ENCODE assay signal across 25 cellular contexts in genomic region chr2:187485535-187485934, GRCh38.
"Had no signal": no experiment of that assay in that cellular context is flagged by ENCODE, and none has a peak within 500 bp of the region (broad histone marks: within the 10 kb centered on the region; RNA-seq: fewer than 3 reads in every experiment).

No MANE protein-coding gene starts in this region.

- ATAC-seq: natural killer cell; pancreas; stimulated activated effector memory CD8-positive, alpha-beta T cell treated with anti-CD3 and anti-CD28 coated beads, Interleukin-12 subunit alpha, Interleukin-12 subunit beta, amount 100 ng/mL, for 72 hours; stimulated activated naive B cell treated with anti-CD40 and anti-IgM and Interleukin-4, amounts not matched to agents 10 μg/mL and 1 μg/mL and 100 μg/mL, for 72 hours had no signal

- H3K27me3 ChIP-seq: neural progenitor cell, neutrophil, pancreas, right atrium auricular region, right lobe of liver, sigmoid colon, stomach, thyroid gland, tibial nerve, upper lobe of left lung, vagina had no signal

- H3K36me3 ChIP-seq: neural progenitor cell, neutrophil, prostate gland, right atrium auricular region, sigmoid colon, stomach, thoracic aorta, thyroid gland, vagina had no signal

- H2AFZ ChIP-seq: neural progenitor cell had no signal

- DNase-seq: natural killer cell; nucleus accumbens; pancreas; retina; right lobe of liver; sigmoid colon; small intestine; stimulated activated CD4-positive, alpha-beta T cell treated with anti-CD3 and anti-CD28 coated beads, Interleukin-15, amount 100 ng/mL, for 24 hours; stimulated activated CD4-positive, alpha-beta T cell treated with anti-CD3 and anti-CD28 coated beads, Interleukin-2, amount 100 ng/mL, for 24 hours; stimulated activated CD4-positive, alpha-beta T cell treated with anti-CD3 and anti-CD28 coated beads, Interleukin-2, amount 100 ng/mL, for 48 hours; stimulated activated CD4-positive, alpha-beta T cell treated with anti-CD3 and anti-CD28 coated beads, Interleukin-4, amount 100 ng/mL, for 24 hours; stimulated activated naive B cell treated with anti-CD40 and anti-IgM and Interleukin-4, amounts not matched to agents 10 μg/mL and 1 μg/mL and 100 μg/mL, for 72 hours; stimulated activated naive CD4-positive, alpha-beta T cell treated with Interleukin-2 at 50 U/mL for 16 hours; stomach; thyroid gland; trophoblast cell; upper lobe of left lung had no signal

- H3K4me1 ChIP-seq: neural progenitor cell, pancreas, prostate gland, right atrium auricular region, sigmoid colon, stomach, thyroid gland, vagina had no signal

- H3K9me3 ChIP-seq: neutrophil, pancreas, prostate gland, right atrium auricular region, right lobe of liver, sigmoid colon, stomach, thoracic aorta, thyroid gland, tibial nerve, upper lobe of left lung, vagina had no signal

- H3K4me3 ChIP-seq: neural progenitor cell, pancreas, prostate gland, right atrium auricular region, right lobe of liver, sigmoid colon, stomach, thoracic aorta, thyroid gland, tibial nerve, upper lobe of left lung, vagina had no signal

- H3K27ac ChIP-seq: neural progenitor cell, neutrophil, pancreas, prostate gland, right atrium auricular region, right lobe of liver, sigmoid colon, stomach, thoracic aorta, thyroid gland, tibial nerve, upper lobe of left lung, vagina had no signal
